18 cellular contexts compared by ENCODE assay signal in genomic region chr7:42134276-42134871, GRCh38.
"Had no signal": no experiment of that assay in that cellular context is flagged by ENCODE, and none has a peak within 500 bp of the region (broad histone marks: within the 10 kb centered on the region; RNA-seq: fewer than 3 reads in every experiment).

No MANE protein-coding gene starts in this region.

- H3K27ac ChIP-seq: gastrocnemius medialis, left lung, ovary, upper lobe of left lung had no signal

- H3K4me1 Mint-ChIP-seq: central memory CD8-positive, alpha-beta T cell; naive B cell had no signal

- DNase-seq: effector memory CD4-positive, alpha-beta T cell; gastrocnemius medialis; left lung; mesenchymal stem cell; naive B cell; nucleus accumbens; ovary; right cardiac atrium; stimulated activated CD4-positive, alpha-beta T cell treated with anti-CD3 and anti-CD28 coated beads, Interleukin-2, amount 100 ng/mL, for 48 hours; stimulated activated naive CD4-positive, alpha-beta T cell treated with Interleukin-2 at 50 U/mL for 16 hours; thyroid gland; upper lobe of left lung had no signal

- H3K4me3 ChIP-seq: gastrocnemius medialis, left lung, lung, ovary, smooth muscle cell, thyroid gland, upper lobe of left lung had no signal

- H3K4me3 Mint-ChIP-seq: central memory CD8-positive, alpha-beta T cell; naive B cell had no signal

- H3K9me3 ChIP-seq: left lung, ovary, thyroid gland, upper lobe of left lung had no signal

- FAIRE-seq: endometrium, keratinocyte had no signal

- H3K36me3 ChIP-seq: gastrocnemius medialis, left lung, ovary, thyroid gland, upper lobe of left lung had no signal

- H3K4me1 ChIP-seq: gastrocnemius medialis, left lung had no signal

- H3K27me3 ChIP-seq: gastrocnemius medialis, left lung, ovary, thyroid gland, upper lobe of left lung had no signal

- H3K27me3 Mint-ChIP-seq: central memory CD8-positive, alpha-beta T cell had no signal

- H3K27ac Mint-ChIP-seq: naive B cell had no signal

- ATAC-seq: esophagus mucosa, gastrocnemius medialis, left lung, right cardiac atrium had no signal
